23 cellular contexts compared by ENCODE assay signal in the genomic region with DNA sequence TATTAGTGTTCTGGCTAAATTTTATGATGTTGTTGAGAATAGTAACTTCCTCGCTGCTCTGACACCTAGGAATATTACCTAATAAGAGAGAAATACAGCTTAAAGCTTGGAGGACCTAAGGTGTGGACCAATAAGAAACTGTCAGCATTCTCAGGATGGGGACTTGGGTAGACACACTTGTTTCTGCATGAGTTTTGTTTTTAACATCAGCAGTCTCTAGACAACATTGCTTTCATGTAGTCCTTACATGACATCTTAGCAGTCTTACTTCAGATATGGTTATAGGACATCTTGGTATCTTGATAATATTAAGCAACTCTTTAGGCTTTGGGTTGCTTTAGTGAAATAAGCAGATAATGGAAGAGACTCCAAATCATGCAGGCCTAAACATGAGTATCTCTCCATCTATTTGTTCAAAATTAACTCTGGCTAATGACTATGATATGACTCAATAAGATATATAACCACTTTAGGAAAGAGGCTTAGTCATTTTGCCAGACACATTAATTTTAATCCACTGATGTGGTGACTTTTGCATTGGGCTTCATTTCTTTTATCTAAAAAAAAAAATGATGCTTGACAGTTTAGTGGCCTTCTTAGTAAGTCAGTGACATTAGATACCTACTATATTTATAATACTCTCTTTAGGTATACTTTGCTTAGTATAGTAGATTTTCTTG.
DNase-seq lines count a peak whose midpoint lies in the region; ATAC-seq, FAIRE-seq and TF ChIP-seq lines count a peak whose summit lies in the region.
"Had no signal": no experiment of that assay in that cellular context is flagged by ENCODE, and none has a peak within 500 bp of the region (broad histone marks: within the 10 kb centered on the region; RNA-seq: fewer than 3 reads in every experiment).

No MANE protein-coding gene starts in this region.

- H3K4me1 Mint-ChIP-seq in stimulated activated memory B cell treated with anti-CD40 and anti-IgM and Interleukin-4, amounts not matched to agents 10 μg/mL and 1 μg/mL and 100 μg/mL, for 72 hours, result peaks cover 42% of the 10 kb centered on the region

- H3K4me3 ChIP-seq in bronchial epithelial cell (ENCODE audit: low read depth, low read length), result no peak overlapping the region
- H3K4me3 ChIP-seq in prostate gland, result no peak overlapping the region
- H3K4me3 ChIP-seq: coronary artery, hepatocyte, ovary, testis had no signal

- no peaks in the 10 kb centered on the region for H3K27me3 Mint-ChIP-seq in stimulated activated memory B cell treated with anti-CD40 and anti-IgM and Interleukin-4, amounts not matched to agents 10 μg/mL and 1 μg/mL and 100 μg/mL, for 72 hours

- FAIRE-seq in bronchial epithelial cell (lab: Jason Lieb, UNC), result no peak
- FAIRE-seq in HTR-8/SVneo (lab: Jason Lieb, UNC), result no peak
- FAIRE-seq in GM12891 (lab: Jason Lieb, UNC), result no peak
- FAIRE-seq: D721Med, GM18507 had no signal

- no peak overlapping the region for H3K27ac ChIP-seq in prostate gland
- H3K27ac ChIP-seq: coronary artery, hepatocyte, ovary, testis had no signal

- TF ChIP-seq CTCF in bronchial epithelial cell (IDR thresholded peaks at IDR 0.05; ENCODE audit: insufficient read depth, low read length, severe bottlenecking) (no peak), prostate gland (IDR thresholded peaks at IDR 0.05) (no peak)

- intact Hi-C loops in prostate gland (cut with DNase I), result no loop called here

- H3K4me3 Mint-ChIP-seq in stimulated activated memory B cell treated with anti-CD40 and anti-IgM and Interleukin-4, amounts not matched to agents 10 μg/mL and 1 μg/mL and 100 μg/mL, for 72 hours, result no peak overlapping the region

- in situ Hi-C loops in Caki2 (cut with HindIII; ENCODE audit: low pct_unique_long_range_greater_than_20kb, low sequenced_read_pairs), result no loop called here

- no peaks in the 10 kb centered on the region for H3K9me3 Mint-ChIP-seq in stimulated activated memory B cell treated with anti-CD40 and anti-IgM and Interleukin-4, amounts not matched to agents 10 μg/mL and 1 μg/mL and 100 μg/mL, for 72 hours
- H3K9me3 Mint-ChIP-seq: activated T-helper 2 cell treated with anti-CD3 and anti-CD28 coated beads, Interferon-gamma antibody, Interleukin-2, Interleukin-4, amounts not matched to agents 10 μg/mL and 5 μg/mL and 100 μg/mL, durations not matched to agents 14 hours and 24 hours and 36 hours had no signal

- no peaks in the 10 kb centered on the region for H3K4me1 ChIP-seq in prostate gland (replicated peaks)
- H3K4me1 ChIP-seq: testis had no signal

- no peak for ATAC-seq in stimulated activated memory B cell treated with anti-CD40 and anti-IgM and Interleukin-4, amounts not matched to agents 10 μg/mL and 1 μg/mL and 100 μg/mL, for 72 hours

- TF ChIP-seq POLR2A in prostate gland (IDR thresholded peaks at IDR 0.05) (no peak), GM12891 (IDR thresholded peaks at IDR 0.05; ENCODE audit: low read depth, low read length) (no peak)

- 96% methylated on average over 1 of the region's 1 CpG for WGBS in prostate gland

- H3K36me3 ChIP-seq in bronchial epithelial cell (ENCODE audit: control insufficient read depth, insufficient read depth, low read length) (no peaks in the 10 kb centered on the region), prostate gland (no peaks in the 10 kb centered on the region)
- H3K36me3 ChIP-seq: ovary had no signal

- peaks cover 32% of the 10 kb centered on the region for H3K36me3 Mint-ChIP-seq in stimulated activated memory B cell treated with anti-CD40 and anti-IgM and Interleukin-4, amounts not matched to agents 10 μg/mL and 1 μg/mL and 100 μg/mL, for 72 hours

- H3K27ac Mint-ChIP-seq in stimulated activated memory B cell treated with anti-CD40 and anti-IgM and Interleukin-4, amounts not matched to agents 10 μg/mL and 1 μg/mL and 100 μg/mL, for 72 hours, result no peak overlapping the region
- H3K27ac Mint-ChIP-seq: activated T-helper 2 cell treated with anti-CD3 and anti-CD28 coated beads, Interferon-gamma antibody, Interleukin-2, Interleukin-4, amounts not matched to agents 10 μg/mL and 5 μg/mL and 100 μg/mL, durations not matched to agents 14 hours and 24 hours and 36 hours had no signal

- H3K27me3 ChIP-seq in bronchial epithelial cell (ENCODE audit: control insufficient read depth, insufficient read depth, low read length) (no peaks in the 10 kb centered on the region), prostate gland (replicated peaks; ENCODE audit: insufficient read depth) (no peaks in the 10 kb centered on the region)
- H3K27me3 ChIP-seq: hepatocyte, ovary, testis had no signal

- DNase-seq in Caki2 (ENCODE audit: low read depth), result peak; percentile 7
- peak; percentile 75 for DNase-seq in M059J (ENCODE audit: low read depth)
- DNase-seq in bronchial epithelial cell (ENCODE audit: low read depth), result peak; percentile 91
- DNase-seq in kidney tubule cell (ENCODE audit: low spot score), result peak; percentile 68
- no peak for DNase-seq in HTR-8/SVneo (ENCODE audit: insufficient read length, low spot score)
- DNase-seq in prostate gland (ENCODE audit: low spot score), result no peak
- no peak for DNase-seq in GM12891 (ENCODE audit: insufficient read length, low spot score)
- DNase-seq: activated CD8-positive, alpha-beta memory T cell treated with anti-CD3 and anti-CD28 coated beads for 24 hours; AML-193; NCI-H1048; NCI-H2107; NCI-H748 treated with DMSO at 0.1 percent for 48 hours; ovary; RPMI8226; stimulated activated CD4-positive, alpha-beta T cell treated with anti-CD3 and anti-CD28 coated beads, Interleukin-2, amount 100 ng/mL, for 48 hours; stimulated activated CD8-positive, alpha-beta memory T cell treated with anti-CD3 and anti-CD28 coated beads, Interleukin-4, amount 100 ng/mL, for 48 hours; testis had no signal

- no peaks in the 10 kb centered on the region for H3K9me3 ChIP-seq in prostate gland
- H3K9me3 ChIP-seq: ovary, testis had no signal

TF ChIP-seq in GM12891, 5 proteins besides CTCF, POLR2A, EP300 and RAD21:
- TF ChIP-seq POU2F2 (IDR thresholded peaks at IDR 0.05; ENCODE audit: low read depth, low read length), result no peak
- TF ChIP-seq SPI1 (IDR thresholded peaks at IDR 0.05; ENCODE audit: low read depth, low read length), result no peak
- TF ChIP-seq TAF1 (IDR thresholded peaks at IDR 0.05; ENCODE audit: low read depth, low read length), result no peak
- no peak for TF ChIP-seq PAX5 (IDR thresholded peaks at IDR 0.05; ENCODE audit: insufficient read depth, low read length, severe bottlenecking)
- no peak for TF ChIP-seq POLR2AphosphoS5 (IDR thresholded peaks at IDR 0.05; ENCODE audit: low read depth, low read length)

Comparison
In these comparisons a context has a peak if more than half of its experiments do, and no peak if none do; other contexts are left out.
1. DNase-seq: peak in Caki2 (single experiment), M059J (single experiment), bronchial epithelial cell (single experiment) and kidney tubule cell (single experiment); none in HTR-8/SVneo (single experiment), prostate gland (single experiment) and GM12891 (single experiment).